31 cellular contexts compared by ENCODE assay signal in the genomic region with DNA sequence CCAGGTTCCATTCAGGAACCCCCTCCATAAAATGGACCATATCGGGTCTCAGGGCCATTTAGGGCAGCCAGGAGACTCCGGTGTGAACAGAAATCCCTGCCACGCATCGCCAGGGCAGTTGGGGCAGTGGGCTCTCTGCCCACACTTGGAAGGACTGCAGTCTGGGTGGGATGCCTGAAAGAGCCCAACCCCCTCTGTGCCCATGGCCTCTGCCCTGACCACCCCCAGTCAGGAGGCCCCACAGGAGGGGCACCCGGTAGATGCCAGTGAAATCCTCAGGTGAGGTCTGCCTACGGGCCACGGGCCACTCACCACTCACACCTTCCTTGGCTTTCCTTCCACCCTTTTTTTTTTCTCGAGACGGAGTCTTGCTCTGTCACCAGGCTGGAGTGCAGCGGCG. TPM values are rescaled to one million over a fixed set of nuclear protein-coding genes. Genes with fewer than 3 reads are reported as not detected.
"Had no signal": no experiment of that assay in that cellular context is flagged by ENCODE, and none has a peak within 500 bp of the region (broad histone marks: within the 10 kb centered on the region; RNA-seq: fewer than 3 reads in every experiment).

No MANE protein-coding gene starts in this region.

- FAIRE-seq: bronchial epithelial cell had no signal

- H3K9me3 ChIP-seq: adrenal gland, SJCRH30 had no signal

- ATAC-seq: activated CD8-positive, alpha-beta T cell treated with anti-CD3 and anti-CD28 coated beads for 36 hours; activated naive CD4-positive, alpha-beta T cell treated with anti-CD3 and anti-CD28 coated beads, Interleukin-2, amount 50 U/mL, for 72 hours; activated T-cell treated with anti-CD3 and anti-CD28 coated beads, Interleukin-2, amount 50 U/mL, for 4 hours had no signal

- H3K4me3 ChIP-seq: adrenal gland, SJCRH30, SK-N-MC had no signal

- H3K27ac ChIP-seq: adrenal gland, SJCRH30, SK-N-MC, WERI-Rb-1 had no signal

- H3K27me3 ChIP-seq: adrenal gland, SJCRH30 had no signal

- DNase-seq: activated CD4-positive, alpha-beta T cell treated with anti-CD3 and anti-CD28 coated beads for 1 hour; activated CD4-positive, alpha-beta T cell treated with anti-CD3 and anti-CD28 coated beads for 48 hours; activated CD4-positive, alpha-beta T cell treated with anti-CD3 and anti-CD28 coated beads, Interleukin-2, amount 50 U/mL, for 4 hours; activated CD4-positive, CD25-positive, alpha-beta regulatory T cell; activated CD8-positive, alpha-beta T cell treated with anti-CD3 and anti-CD28 coated beads for 36 hours; activated gamma-delta T cell treated with Interleukin-2 at 50 U/mL for 16 hours; activated naive CD4-positive, alpha-beta T cell treated with anti-CD3 and anti-CD28 coated beads for 36 hours; activated T-cell treated with anti-CD3 and anti-CD28 coated beads for 4 hours; activated T-cell treated with anti-CD3 and anti-CD28 coated beads, Interleukin-2, amount 50 U/mL, for 4 hours; adrenal gland; caudate nucleus; cerebellar nuclear complex; MM.1S; MV-4-11; NCI-H1092; NCI-H1436 treated with DMSO at 0.1 percent for 48 hours; NCI-H1694 treated with DMSO at 0.1 percent for 48 hours; NCI-H2029; NCI-H345; NCI-H510A; NCI-H526; NCI-H748 treated with DMSO at 0.1 percent for 48 hours; NK-92 treated with Interleukin-12 subunit alpha and Interleukin-12 subunit beta, amount 100 ng/mL, for 24 hours; SHP77; SJCRH30; T1000; WERI-Rb-1 had no signal

- H3K36me3 ChIP-seq: adrenal gland, SJCRH30, WERI-Rb-1 had no signal

- H3K4me1 ChIP-seq: adrenal gland, SJCRH30 had no signal

RNA-seq across cellular contexts. Expression of a gene that starts 10.2 kb away (rescaled TPM):
- total RNA-seq: LHCN-M2 had no signal
